In the genomic region with DNA sequence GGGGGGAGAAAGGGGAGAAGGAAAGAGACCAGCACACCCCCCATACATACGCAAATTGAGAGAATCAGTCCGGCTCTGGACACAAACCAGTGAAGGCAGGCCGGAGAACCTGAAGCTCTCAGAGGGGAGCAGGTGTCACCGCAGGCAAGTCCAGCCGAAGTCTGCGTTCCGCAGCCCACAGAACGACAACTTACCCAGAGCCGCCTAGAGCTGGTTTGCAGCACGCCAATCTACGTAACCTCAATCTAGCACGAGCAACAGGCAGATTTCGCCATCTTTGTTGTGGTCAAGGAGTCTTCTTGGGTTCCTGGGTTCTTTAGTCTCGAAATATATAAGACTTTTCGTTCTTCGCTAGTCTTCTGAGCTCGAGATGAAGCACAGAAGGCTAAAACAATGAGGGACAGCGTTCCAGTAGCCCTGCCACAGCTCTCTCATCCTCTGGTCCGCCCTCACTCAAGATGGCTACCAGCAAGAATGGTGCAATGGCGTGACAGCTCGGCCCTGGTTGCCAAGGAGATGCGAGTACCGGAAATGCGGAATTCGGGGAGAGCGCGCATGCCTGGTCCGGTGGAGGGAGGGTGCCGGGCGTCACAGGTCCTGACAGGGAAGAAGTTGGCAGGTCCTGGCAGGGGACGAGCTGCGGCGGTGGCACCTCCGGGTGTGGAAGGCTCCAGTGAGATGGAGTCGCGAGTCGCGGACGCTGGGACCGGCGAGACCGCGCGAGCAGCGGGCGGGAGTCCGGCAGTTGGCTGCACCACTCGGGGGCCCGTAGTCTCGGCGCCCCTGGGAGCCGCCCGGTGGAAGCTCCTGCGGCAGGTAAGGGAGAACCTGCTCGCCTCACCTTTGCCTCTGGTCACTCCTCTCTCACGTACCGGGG, we compare ENCODE assay signal across 8 cellular contexts. TPM values are rescaled to one million over a fixed set of nuclear protein-coding genes. Genes with fewer than 3 reads are reported as not detected.
DNase-seq lines count a peak whose midpoint lies in the region; ATAC-seq and TF ChIP-seq lines count a peak whose summit lies in the region.

A gene (plus strand): TSS at position 618 of the 877 bp plus-strand sequence.
A gene (minus strand): TSS at position 165 of the 877 bp plus-strand sequence. CDS start 15,152 bp downstream, outside the sequence.

- DNase-seq in DMS114 treated with DMSO at 0.1 percent for 48 hours (lab: John Stamatoyannopoulos, UW; ENCODE audit: unreplicated experiment), result peak; percentile 95
- DNase-seq in OCI-M2 (lab: John Stamatoyannopoulos, UW; ENCODE audit: unreplicated experiment), result peak; percentile 74
- peak; percentile 98 for DNase-seq in activated T-cell treated with anti-CD3 and anti-CD28 coated beads for 4 hours
- peak; percentile 86 for DNase-seq in epithelial cell of prostate (ENCODE audit: low read depth, low spot score)
- peak; percentile 98 to 99 (median 99) for DNase-seq in mucosa of descending colon
- peak; percentile 97 for DNase-seq in stimulated activated CD8-positive, alpha-beta memory T cell treated with anti-CD3 and anti-CD28 coated beads, Interleukin-4, amount 100 ng/mL, for 24 hours (ENCODE audit: low read depth)

- peak within 1 kb of the TSS; percentile 72 for H3K4me3 ChIP-seq in mucosa of descending colon

- ATAC-seq in GM21529 (IDR thresholded peaks at IDR 0.05; ENCODE audit: unreplicated experiment), result peak; percentile 84
- peak; percentile 98 for ATAC-seq in mucosa of descending colon

- no peaks in the 10 kb centered on the region for H3K9me3 Mint-ChIP-seq in IgD-negative memory B cell

- H3K4me3 Mint-ChIP-seq in IgD-negative memory B cell, result peak within 1 kb of the TSS; percentile 92 to 100 (median 98)

- no peak for TF ChIP-seq CTCF in mucosa of descending colon (IDR thresholded peaks at IDR 0.05)

- peaks cover 30% of the 10 kb centered on the region for H3K4me1 ChIP-seq in mucosa of descending colon (ENCODE audit: low read depth)

- no peaks in the 10 kb centered on the region for H3K27me3 Mint-ChIP-seq in IgD-negative memory B cell

- H3K4me1 Mint-ChIP-seq in IgD-negative memory B cell, result peaks cover 17 to 33% (median 17%) of the 10 kb centered on the region in 3 donors

- H3K27ac Mint-ChIP-seq in IgD-negative memory B cell, result peak within 1 kb of the TSS; percentile 99 to 100 (median 100)

- no peaks in the 10 kb centered on the region for H3K9me3 ChIP-seq in mucosa of descending colon

- no peaks in the 10 kb centered on the region for H3K36me3 ChIP-seq in mucosa of descending colon (ENCODE audit: low read depth)

- intact Hi-C loops in mucosa of descending colon (cut with DNase I, micrococcal nuclease), result no loop called here

- H3K36me3 Mint-ChIP-seq in IgD-negative memory B cell, result peaks cover 2% of the 10 kb centered on the region

- peak within 1 kb of the TSS; percentile 81 for H3K27ac ChIP-seq in epithelial cell of prostate

RNA-seq across cellular contexts. Expression of the first gene that starts in this region (rescaled TPM):
- 12.2 TPM for polyA plus RNA-seq in IgD-negative memory B cell
- 10 to 100 TPM; 13.2 to 16.0 (median 14.1) TPM for total RNA-seq in mucosa of descending colon

RNA-seq across cellular contexts. Expression of the second gene that starts in this region (rescaled TPM):
- polyA plus RNA-seq in IgD-negative memory B cell, result 13.1 TPM
- total RNA-seq in mucosa of descending colon, result 10 to 100 TPM; 32.5 to 48.7 (median 32.5) TPM

Comparison
In these comparisons a context has a peak if more than half of its experiments do, and no peak if none do; other contexts are left out.
1. Peak in every context shown above with its lines: DNase-seq, ATAC-seq, H3K4me3 ChIP-seq and H3K27ac ChIP-seq.